8 cellular contexts compared by ENCODE assay signal in the genomic region with DNA sequence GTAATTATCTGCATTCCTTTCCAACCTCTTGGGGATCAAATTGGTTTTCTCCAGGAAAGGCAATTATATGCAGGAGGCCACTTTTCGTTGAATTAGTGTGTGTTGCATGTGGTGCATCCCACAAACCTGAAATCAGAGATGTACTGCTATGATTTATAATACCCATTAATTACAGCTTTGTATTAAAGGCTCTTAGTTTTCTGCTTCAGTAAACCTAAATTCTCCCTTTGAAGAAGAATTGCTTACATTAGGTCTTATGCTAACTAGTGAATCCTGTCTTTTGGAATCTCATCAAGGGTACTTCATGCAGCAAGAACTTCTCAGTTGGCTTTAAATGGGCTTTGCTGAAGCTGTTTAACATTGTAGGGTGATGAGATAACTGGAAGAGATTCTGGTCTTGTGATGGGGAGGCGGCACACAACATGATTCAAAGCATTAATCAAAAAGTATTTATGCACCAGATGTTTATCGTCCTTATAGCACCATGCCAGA.
A peak's percentile ranks its signal among the peaks of the same experiment; 100 is the strongest.
DNase-seq lines count a peak whose midpoint lies in the region; FAIRE-seq and TF ChIP-seq lines count a peak whose summit lies in the region.
"Not testable (repeated sequence)": the region's sequence is repeated elsewhere in the genome, so short reads cannot be mapped to it uniquely, and the experiment has no call there.

No MANE protein-coding gene starts in this region.

- CTCF ChIA-PET in A673 (lab: Charles Lee) = not testable (repeated sequence)

- H3K9me3 ChIP-seq in A673 (ENCODE audit: low read depth, low read length, poor library complexity, severe bottlenecking); HUES48 (ENCODE audit: control insufficient read depth, insufficient read depth, low read length); astrocyte (ENCODE audit: insufficient read depth, low read depth, low read length): not testable (repeated sequence)

- H4K20me1 ChIP-seq in astrocyte (ENCODE audit: insufficient read depth, low read length) = not testable (repeated sequence)

- H3K4me1 Mint-ChIP-seq in astrocyte (ENCODE audit: low read depth, unreplicated experiment) = not testable (repeated sequence)

- H3K27me3 Mint-ChIP-seq in astrocyte (ENCODE audit: low read depth, unreplicated experiment) = not testable (repeated sequence)

- TF ChIP-seq CTCF in A673 (conservative IDR thresholded peaks at IDR 0.05; ENCODE audit: low read depth, low read length); astrocyte (IDR thresholded peaks at IDR 0.05; ENCODE audit: insufficient read depth, low read depth, low read length); retinal pigment epithelial cell (conservative IDR thresholded peaks at IDR 0.05; ENCODE audit: low read depth, low read length): not testable (repeated sequence)

- peak; percentile 89 for FAIRE-seq in astrocyte (lab: Jason Lieb, UNC)

- not testable (repeated sequence) for H3K36me3 ChIP-seq in A673 (ENCODE audit: insufficient read depth, low read length, poor library complexity, severe bottlenecking); HUES48 (ENCODE audit: control insufficient read depth, insufficient read depth, low read length); astrocyte (ENCODE audit: insufficient read depth, low read length)

- H3K4me2 ChIP-seq in astrocyte (ENCODE audit: low read length) = peak overlapping the region; percentile 65

- not testable (repeated sequence) for H3K27me3 ChIP-seq in A673 (replicated peaks; ENCODE audit: insufficient read depth, low read depth, low read length, poor library complexity); HUES48 (ENCODE audit: control insufficient read depth, insufficient read depth, low read length); astrocyte (ENCODE audit: insufficient read depth, low read length)

- not testable (repeated sequence) for TF ChIP-seq POLR2A in erythroblast (IDR thresholded peaks at IDR 0.05; ENCODE audit: low read length)

- H3K27ac ChIP-seq in A673 (ENCODE audit: low read depth, low read length, poor library complexity, severe bottlenecking) = not testable (repeated sequence)
- H3K27ac ChIP-seq in HUES48 (ENCODE audit: low read depth, low read length) = peak overlapping the region; percentile 55
- peak overlapping the region; percentile 43 for H3K27ac ChIP-seq in astrocyte (ENCODE audit: low read depth, low read length)

- not testable (repeated sequence) for H3K36me3 Mint-ChIP-seq in astrocyte (ENCODE audit: low read depth, unreplicated experiment)

- H3K4me3 Mint-ChIP-seq in astrocyte (ENCODE audit: unreplicated experiment) = not testable (repeated sequence)

- peak overlapping the region; percentile 42 for H3K27ac Mint-ChIP-seq in astrocyte (ENCODE audit: unreplicated experiment)

- not testable (repeated sequence) for H3K4me3 ChIP-seq in A673 (ENCODE audit: low read depth, low read length, poor library complexity, severe bottlenecking); HUES48 (ENCODE audit: low read depth, low read length); astrocyte (ENCODE audit: insufficient read depth, low read depth, low read length); retinal pigment epithelial cell (ENCODE audit: low read length)

- POLR2A ChIA-PET in A673 (lab: Charles Lee; ENCODE audit: low non-redundant PET) = not testable (repeated sequence)

- not testable (repeated sequence) for H3K4me1 ChIP-seq in A673 (ENCODE audit: insufficient read depth, low read length, poor library complexity, severe bottlenecking); astrocyte (ENCODE audit: insufficient read depth, low read length)
- H3K4me1 ChIP-seq in HUES48 (ENCODE audit: control insufficient read depth, insufficient read depth, low read length) = peaks cover 34% of the 10 kb centered on the region

- not testable (repeated sequence) for H3K9me3 Mint-ChIP-seq in astrocyte (ENCODE audit: unreplicated experiment)

- intact Hi-C loops in A673 (cut with micrococcal nuclease; ENCODE audit: unreplicated experiment) = not testable (repeated sequence)

- not testable (repeated sequence) for H3K9ac ChIP-seq in HUES48 (ENCODE audit: low read depth, low read length); astrocyte (ENCODE audit: low read length)

- DNase-seq in A673 (ENCODE audit: low spot score) (peak; percentile 88), EL (peak; percentile 95), NCI-H524 treated with DMSO at 0.1 percent for 48 hours (lab: John Stamatoyannopoulos, UW) (peak; percentile 5), astrocyte (ENCODE audit: low read depth) (peak; percentile 99), erythroblast (lab: John Stamatoyannopoulos, UW) (peak; percentile 3 to 57), kidney glomerular epithelial cell (lab: John Stamatoyannopoulos, UW) (peak; percentile 95), retinal pigment epithelial cell (ENCODE audit: low read depth) (peak; percentile 23)

- not testable (repeated sequence) for BruUV-seq in A673 (replicated peaks; lab: Mats Ljungman, UMichigan)

- not testable (repeated sequence) for H2AFZ ChIP-seq in astrocyte (ENCODE audit: low read depth, low read length)

- H3K79me2 ChIP-seq in astrocyte (ENCODE audit: insufficient read depth, low read length) = not testable (repeated sequence)

Comparison
In these comparisons a context has a peak if more than half of its experiments do, and no peak if none do; other contexts are left out.
1. DNase-seq: peak in every context shown above with its lines; median percentile 99 in astrocyte; 95 in EL; 95 in kidney glomerular epithelial cell; 88 in A673; 30 in erythroblast; 23 in retinal pigment epithelial cell; 5 in NCI-H524 treated with DMSO at 0.1 percent for 48 hours.